ENCODE assay signal across 17 cellular contexts in the genomic region with DNA sequence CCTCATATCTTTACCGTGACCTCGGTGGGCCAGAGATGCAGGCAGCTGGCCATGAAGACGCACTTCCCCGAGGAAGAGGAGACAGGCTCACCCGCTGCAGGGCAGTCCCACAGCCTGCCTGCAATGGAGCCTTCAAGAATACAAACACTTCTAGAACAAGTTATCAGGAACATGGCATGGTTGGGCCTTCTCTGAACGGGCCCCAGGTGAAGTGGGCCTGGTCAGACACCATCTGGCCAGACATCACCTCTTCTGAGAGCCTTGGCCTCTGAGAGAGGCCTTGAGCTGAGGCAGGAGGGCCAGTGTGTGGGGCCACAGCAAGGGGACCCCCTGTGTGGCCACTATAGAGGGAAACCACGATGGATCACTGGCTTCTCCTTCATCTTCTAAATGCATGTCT.
DNase-seq lines count a peak whose midpoint lies in the region; ATAC-seq and TF ChIP-seq lines count a peak whose summit lies in the region.
"Had no signal": no experiment of that assay in that cellular context is flagged by ENCODE, and none has a peak within 500 bp of the region (broad histone marks: within the 10 kb centered on the region; RNA-seq: fewer than 3 reads in every experiment).

No MANE protein-coding gene starts in this region.

- H3K4me1 ChIP-seq in endodermal cell (ENCODE audit: control insufficient read depth, insufficient read depth, low read length) (no peaks in the 10 kb centered on the region), lung (ENCODE audit: control insufficient read depth in 2 of 2, insufficient read depth in 2 of 2, low read length in 2 of 2) (no peaks in the 10 kb centered on the region)
- H3K4me1 ChIP-seq: A549; BLaER1 treated with 17β-estradiol and CSF1 and Interleukin-3, amounts not matched to agents 10 nM and 100 nM; Caco-2 had no signal

- H3K9me3 ChIP-seq in endodermal cell (ENCODE audit: control insufficient read depth, low read length) (no peaks in the 10 kb centered on the region), lung (ENCODE audit: control insufficient read depth in 2 of 2, insufficient read depth in 1 of 2, low read length in 1 of 2) (no peaks in the 10 kb centered on the region)
- H3K9me3 ChIP-seq: A549; BLaER1 treated with 17β-estradiol and CSF1 and Interleukin-3, amounts not matched to agents 10 nM and 100 nM; Caco-2 had no signal

- no peak overlapping the region for H3K4me3 ChIP-seq in endodermal cell (ENCODE audit: low read length)
- no peak overlapping the region for H3K4me3 ChIP-seq in lung
- H3K4me3 ChIP-seq: A549; BLaER1 treated with 17β-estradiol and CSF1 and Interleukin-3, amounts not matched to agents 10 nM and 100 nM had no signal

- DNase-seq in endodermal cell: peak; percentile 14
- peak; percentile 22 for DNase-seq in lung (ENCODE audit: low spot score)
- DNase-seq in ureter (ENCODE audit: low spot score): peak; percentile 12
- DNase-seq: AML-193; Caco-2; Calu3; CD4-positive, alpha-beta T cell; DMS79 treated with DMSO at 0.1 percent for 48 hours; GF-D8 had no signal

- ATAC-seq in lung (ENCODE audit: insufficient read depth, low FRiP score) (no peak), GM19452 (IDR thresholded peaks at IDR 0.05; ENCODE audit: unreplicated experiment) (no peak), GM18511 (IDR thresholded peaks at IDR 0.05; ENCODE audit: unreplicated experiment) (no peak)
- ATAC-seq: A549; CD8-positive, alpha-beta T cell had no signal

- 85 to 100% methylated on average over 1 to 7 of the region's 7 CpGs for WGBS in endodermal cell (ENCODE audit: insufficient coverage in 1 of 2, insufficient read length in 1 of 2), 2 experiments
- WGBS in lung, 2 donors: 83 to 92% methylated on average over 7 of the region's 7 CpGs

- no peak overlapping the region for H3K9ac ChIP-seq in endodermal cell (ENCODE audit: extremely low read depth, low read length, poor library complexity, severe bottlenecking)
- H3K9ac ChIP-seq: BLaER1 treated with 17β-estradiol and CSF1 and Interleukin-3, amounts not matched to agents 10 nM and 100 nM had no signal

- H3K36me3 ChIP-seq in endodermal cell (ENCODE audit: control insufficient read depth, insufficient read depth, low read length): no peaks in the 10 kb centered on the region
- no peaks in the 10 kb centered on the region for H3K36me3 ChIP-seq in lung (ENCODE audit: control insufficient read depth in 2 of 2, insufficient read depth in 2 of 2, low read length in 2 of 2)
- H3K36me3 ChIP-seq: BLaER1 treated with 17β-estradiol and CSF1 and Interleukin-3, amounts not matched to agents 10 nM and 100 nM had no signal

- no peak for TF ChIP-seq CTCF in endodermal cell (conservative IDR thresholded peaks at IDR 0.05)
- no peak for TF ChIP-seq CTCF in lung (IDR thresholded peaks at IDR 0.05; ENCODE audit: control extremely low read depth, extremely low read depth)

- no peak overlapping the region for H3K27ac Mint-ChIP-seq in endodermal cell
- H3K27ac Mint-ChIP-seq: B cell; CD4-positive, alpha-beta T cell; CD8-positive, alpha-beta T cell had no signal

- H3K27me3 Mint-ChIP-seq in endodermal cell (ENCODE audit: insufficient read depth): peaks cover 2% of the 10 kb centered on the region
- H3K27me3 Mint-ChIP-seq: B cell; CD4-positive, alpha-beta T cell had no signal

- no peaks in the 10 kb centered on the region for H3K9me3 Mint-ChIP-seq in endodermal cell
- H3K9me3 Mint-ChIP-seq: CD4-positive, alpha-beta T cell; CD8-positive, alpha-beta T cell had no signal

- H3K27ac ChIP-seq in endodermal cell (ENCODE audit: low read depth, low read length): no peak overlapping the region
- no peak overlapping the region for H3K27ac ChIP-seq in lung (ENCODE audit: low read depth in 1 of 2, low read length in 1 of 2)
- H3K27ac ChIP-seq: 22Rv1; A549; BLaER1 treated with 17β-estradiol and CSF1 and Interleukin-3, amounts not matched to agents 10 nM and 100 nM; C4-2B had no signal

- no peak overlapping the region for H3K4me3 Mint-ChIP-seq in endodermal cell
- H3K4me3 Mint-ChIP-seq: B cell; CD4-positive, alpha-beta T cell; CD8-positive, alpha-beta T cell had no signal

- no peaks in the 10 kb centered on the region for H3K36me3 Mint-ChIP-seq in endodermal cell (ENCODE audit: low read depth)
- H3K36me3 Mint-ChIP-seq: CD8-positive, alpha-beta T cell had no signal

- H3K27me3 ChIP-seq in endodermal cell (ENCODE audit: control insufficient read depth, insufficient read depth, low read length, poor library complexity, severe bottlenecking): no peaks in the 10 kb centered on the region
- no peaks in the 10 kb centered on the region for H3K27me3 ChIP-seq in lung (ENCODE audit: control insufficient read depth, insufficient read depth)
- H3K27me3 ChIP-seq: BLaER1 treated with 17β-estradiol and CSF1 and Interleukin-3, amounts not matched to agents 10 nM and 100 nM had no signal

- no peaks in the 10 kb centered on the region for H3K4me1 Mint-ChIP-seq in endodermal cell
- H3K4me1 Mint-ChIP-seq: B cell had no signal
